1 cellular context compared by ENCODE assay signal in the genomic region with DNA sequence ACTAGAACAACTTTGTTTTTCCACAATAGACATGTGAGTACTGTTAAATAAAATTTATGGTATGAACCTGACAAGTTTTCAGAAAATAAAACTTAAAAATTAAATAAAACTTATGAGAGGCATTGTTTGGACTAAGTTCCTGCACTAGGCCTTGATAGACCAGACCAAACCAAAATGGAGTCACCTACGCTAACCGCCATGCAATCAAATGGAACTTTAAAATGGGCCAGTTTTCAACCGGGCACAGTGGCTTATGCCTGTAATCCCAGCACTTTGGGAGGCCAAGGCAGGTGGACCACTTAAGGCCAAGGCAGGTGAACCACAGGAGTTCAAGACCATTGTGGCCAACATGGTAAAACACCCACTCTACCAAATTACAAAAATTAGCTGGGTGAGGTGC.
TF ChIP-seq lines count a peak whose summit lies in the region.

No MANE protein-coding gene starts in this region.

TF ChIP-seq in K562, 482 proteins besides CTCF, POLR2A, EP300 and RAD21 (continued from another document):
- TF ChIP-seq, protein P1, sequence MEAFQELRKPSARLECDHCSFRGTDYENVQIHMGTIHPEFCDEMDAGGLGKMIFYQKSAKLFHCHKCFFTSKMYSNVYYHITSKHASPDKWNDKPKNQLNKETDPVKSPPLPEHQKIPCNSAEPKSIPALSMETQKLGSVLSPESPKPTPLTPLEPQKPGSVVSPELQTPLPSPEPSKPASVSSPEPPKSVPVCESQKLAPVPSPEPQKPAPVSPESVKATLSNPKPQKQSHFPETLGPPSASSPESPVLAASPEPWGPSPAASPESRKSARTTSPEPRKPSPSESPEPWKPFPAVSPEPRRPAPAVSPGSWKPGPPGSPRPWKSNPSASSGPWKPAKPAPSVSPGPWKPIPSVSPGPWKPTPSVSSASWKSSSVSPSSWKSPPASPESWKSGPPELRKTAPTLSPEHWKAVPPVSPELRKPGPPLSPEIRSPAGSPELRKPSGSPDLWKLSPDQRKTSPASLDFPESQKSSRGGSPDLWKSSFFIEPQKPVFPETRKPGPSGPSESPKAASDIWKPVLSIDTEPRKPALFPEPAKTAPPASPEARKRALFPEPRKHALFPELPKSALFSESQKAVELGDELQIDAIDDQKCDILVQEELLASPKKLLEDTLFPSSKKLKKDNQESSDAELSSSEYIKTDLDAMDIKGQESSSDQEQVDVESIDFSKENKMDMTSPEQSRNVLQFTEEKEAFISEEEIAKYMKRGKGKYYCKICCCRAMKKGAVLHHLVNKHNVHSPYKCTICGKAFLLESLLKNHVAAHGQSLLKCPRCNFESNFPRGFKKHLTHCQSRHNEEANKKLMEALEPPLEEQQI (IDR thresholded peaks at IDR 0.05), result no peak
- peak; percentile 89 for TF ChIP-seq DMBX1 (CRISPR knock-in tag; IDR thresholded peaks at IDR 0.05; ENCODE audit: borderline replicate concordance)
- TF ChIP-seq, protein P2, sequence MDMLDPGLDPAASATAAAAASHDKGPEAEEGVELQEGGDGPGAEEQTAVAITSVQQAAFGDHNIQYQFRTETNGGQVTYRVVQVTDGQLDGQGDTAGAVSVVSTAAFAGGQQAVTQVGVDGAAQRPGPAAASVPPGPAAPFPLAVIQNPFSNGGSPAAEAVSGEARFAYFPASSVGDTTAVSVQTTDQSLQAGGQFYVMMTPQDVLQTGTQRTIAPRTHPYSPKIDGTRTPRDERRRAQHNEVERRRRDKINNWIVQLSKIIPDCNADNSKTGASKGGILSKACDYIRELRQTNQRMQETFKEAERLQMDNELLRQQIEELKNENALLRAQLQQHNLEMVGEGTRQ (CRISPR knock-in tag; IDR thresholded peaks at IDR 0.05), result no peak
- no peak for TF ChIP-seq ZNF143 (CRISPR knock-in tag; IDR thresholded peaks at IDR 0.05)
- peak; percentile 80 for TF ChIP-seq SMAD4 (CRISPR knock-in tag; conservative IDR thresholded peaks at IDR 0.05)
- no peak for TF ChIP-seq SRF (CRISPR knock-in tag; IDR thresholded peaks at IDR 0.05)
- no peak for TF ChIP-seq POU5F1 (IDR thresholded peaks at IDR 0.05; ENCODE audit: borderline replicate concordance, low read depth, low read length, partially characterized antibody)
- TF ChIP-seq ILF3 (IDR thresholded peaks at IDR 0.05; ENCODE audit: borderline replicate concordance), result no peak
- TF ChIP-seq NFATC3 (IDR thresholded peaks at IDR 0.05), result no peak
TF ChIP-seq in K562: peak in this region for 21.
